In genomic region chr20:53589341-53590065, GRCh38 we compare ENCODE assay signal across 1 cellular context.
TF ChIP-seq lines count a peak whose summit lies in the region.
"Not testable (repeated sequence)": the region's sequence is repeated elsewhere in the genome, so short reads cannot be mapped to it uniquely, and the experiment has no call there.

No MANE protein-coding gene starts in this region.

TF ChIP-seq in K562, 482 proteins besides CTCF, POLR2A, EP300 and RAD21 (continued from another document and continues in another):
- peak; percentile 61 for TF ChIP-seq MYC (IDR thresholded peaks at IDR 0.05; ENCODE audit: low read depth, low read length)
- not testable (repeated sequence) for TF ChIP-seq MYC (CRISPR knock-in tag; IDR thresholded peaks at IDR 0.05; ENCODE audit: borderline replicate concordance, low read depth); FOXM1 (CRISPR knock-in tag; IDR thresholded peaks at IDR 0.05; ENCODE audit: low read depth); MYBL2 (CRISPR knock-in tag; IDR thresholded peaks at IDR 0.05; ENCODE audit: borderline replicate concordance)
- peak; percentile 70 for TF ChIP-seq SMARCE1 (IDR thresholded peaks at IDR 0.05)
- TF ChIP-seq, protein P1, sequence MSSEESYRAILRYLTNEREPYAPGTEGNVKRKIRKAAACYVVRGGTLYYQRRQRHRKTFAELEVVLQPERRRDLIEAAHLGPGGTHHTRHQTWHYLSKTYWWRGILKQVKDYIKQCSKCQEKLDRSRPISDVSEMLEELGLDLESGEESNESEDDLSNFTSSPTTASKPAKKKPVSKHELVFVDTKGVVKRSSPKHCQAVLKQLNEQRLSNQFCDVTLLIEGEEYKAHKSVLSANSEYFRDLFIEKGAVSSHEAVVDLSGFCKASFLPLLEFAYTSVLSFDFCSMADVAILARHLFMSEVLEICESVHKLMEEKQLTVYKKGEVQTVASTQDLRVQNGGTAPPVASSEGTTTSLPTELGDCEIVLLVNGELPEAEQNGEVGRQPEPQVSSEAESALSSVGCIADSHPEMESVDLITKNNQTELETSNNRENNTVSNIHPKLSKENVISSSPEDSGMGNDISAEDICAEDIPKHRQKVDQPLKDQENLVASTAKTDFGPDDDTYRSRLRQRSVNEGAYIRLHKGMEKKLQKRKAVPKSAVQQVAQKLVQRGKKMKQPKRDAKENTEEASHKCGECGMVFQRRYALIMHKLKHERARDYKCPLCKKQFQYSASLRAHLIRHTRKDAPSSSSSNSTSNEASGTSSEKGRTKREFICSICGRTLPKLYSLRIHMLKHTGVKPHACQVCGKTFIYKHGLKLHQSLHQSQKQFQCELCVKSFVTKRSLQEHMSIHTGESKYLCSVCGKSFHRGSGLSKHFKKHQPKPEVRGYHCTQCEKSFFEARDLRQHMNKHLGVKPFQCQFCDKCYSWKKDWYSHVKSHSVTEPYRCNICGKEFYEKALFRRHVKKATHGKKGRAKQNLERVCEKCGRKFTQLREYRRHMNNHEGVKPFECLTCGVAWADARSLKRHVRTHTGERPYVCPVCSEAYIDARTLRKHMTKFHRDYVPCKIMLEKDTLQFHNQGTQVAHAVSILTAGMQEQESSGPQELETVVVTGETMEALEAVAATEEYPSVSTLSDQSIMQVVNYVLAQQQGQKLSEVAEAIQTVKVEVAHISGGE (CRISPR knock-in tag; IDR thresholded peaks at IDR 0.05): peak in 1 of 3 experiments; percentile 83; a peak in 2 of 6 replicates
- peak; percentile 52 for TF ChIP-seq ARID1B (IDR thresholded peaks at IDR 0.05)
- TF ChIP-seq, protein P2, sequence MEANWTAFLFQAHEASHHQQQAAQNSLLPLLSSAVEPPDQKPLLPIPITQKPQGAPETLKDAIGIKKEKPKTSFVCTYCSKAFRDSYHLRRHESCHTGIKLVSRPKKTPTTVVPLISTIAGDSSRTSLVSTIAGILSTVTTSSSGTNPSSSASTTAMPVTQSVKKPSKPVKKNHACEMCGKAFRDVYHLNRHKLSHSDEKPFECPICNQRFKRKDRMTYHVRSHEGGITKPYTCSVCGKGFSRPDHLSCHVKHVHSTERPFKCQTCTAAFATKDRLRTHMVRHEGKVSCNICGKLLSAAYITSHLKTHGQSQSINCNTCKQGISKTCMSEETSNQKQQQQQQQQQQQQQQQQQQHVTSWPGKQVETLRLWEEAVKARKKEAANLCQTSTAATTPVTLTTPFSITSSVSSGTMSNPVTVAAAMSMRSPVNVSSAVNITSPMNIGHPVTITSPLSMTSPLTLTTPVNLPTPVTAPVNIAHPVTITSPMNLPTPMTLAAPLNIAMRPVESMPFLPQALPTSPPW (CRISPR knock-in tag; IDR thresholded peaks at IDR 0.05): peak; percentile 67
- peak; percentile 57 for TF ChIP-seq EWSR1 (IDR thresholded peaks at IDR 0.05; ENCODE audit: borderline replicate concordance, low read depth, partially characterized antibody)
- peak; percentile 28; the same call in 1 of the 2 replicates for TF ChIP-seq NFRKB (IDR thresholded peaks at IDR 0.05; ENCODE audit: low read depth)
- TF ChIP-seq FOXM1 (IDR thresholded peaks at IDR 0.05; ENCODE audit: low read depth): 0 out of 2 replicates have a peak, but pooled peaks have one; percentile 25
- peak; percentile 39; the same call in 1 of the 2 replicates for TF ChIP-seq MAFF (IDR thresholded peaks at IDR 0.05; ENCODE audit: low read length)
- TF ChIP-seq, protein P3, sequence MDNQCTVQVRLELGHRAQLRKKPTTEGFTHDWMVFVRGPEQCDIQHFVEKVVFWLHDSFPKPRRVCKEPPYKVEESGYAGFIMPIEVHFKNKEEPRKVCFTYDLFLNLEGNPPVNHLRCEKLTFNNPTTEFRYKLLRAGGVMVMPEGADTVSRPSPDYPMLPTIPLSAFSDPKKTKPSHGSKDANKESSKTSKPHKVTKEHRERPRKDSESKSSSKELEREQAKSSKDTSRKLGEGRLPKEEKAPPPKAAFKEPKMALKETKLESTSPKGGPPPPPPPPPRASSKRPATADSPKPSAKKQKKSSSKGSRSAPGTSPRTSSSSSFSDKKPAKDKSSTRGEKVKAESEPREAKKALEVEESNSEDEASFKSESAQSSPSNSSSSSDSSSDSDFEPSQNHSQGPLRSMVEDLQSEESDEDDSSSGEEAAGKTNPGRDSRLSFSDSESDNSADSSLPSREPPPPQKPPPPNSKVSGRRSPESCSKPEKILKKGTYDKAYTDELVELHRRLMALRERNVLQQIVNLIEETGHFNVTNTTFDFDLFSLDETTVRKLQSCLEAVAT (IDR thresholded peaks at IDR 0.05): peak in 1 of 2 experiments; percentile 32; a peak in 1 of 4 replicates
- peak; percentile 49 for TF ChIP-seq MYBL2 (IDR thresholded peaks at IDR 0.05; ENCODE audit: low read depth)
- peak in 1 of 3 experiments; percentile 40 for TF ChIP-seq YY1 (IDR thresholded peaks at IDR 0.05; ENCODE audit: borderline replicate concordance in 1 of 3, control insufficient read depth in 1 of 3, extremely low read depth in 1 of 3, insufficient read depth in 3 of 3, insufficient read length in 1 of 3, insufficient replicate concordance in 2 of 3, low read depth in 1 of 3, low read length in 2 of 3)
- peak in 1 of 2 experiments; percentile 24; a peak in 1 of 4 replicates for TF ChIP-seq NONO (IDR thresholded peaks at IDR 0.05; ENCODE audit: low read depth in 2 of 2, low read length in 1 of 2)
- TF ChIP-seq LEF1 (IDR thresholded peaks at IDR 0.05): peak; percentile 60; the same call in 1 of the 2 replicates
- 0 out of 4 replicates have a peak, but pooled peaks of 1 of the 2 experiments have one; percentile 33 for TF ChIP-seq TBL1XR1 (IDR thresholded peaks at IDR 0.05; ENCODE audit: low read length in 2 of 2)
- peak; percentile 75 for TF ChIP-seq NFE2 (IDR thresholded peaks at IDR 0.05; ENCODE audit: low read depth)
- peak in 1 of 2 experiments; percentile 34; a peak in 1 of 4 replicates for TF ChIP-seq RCOR1 (IDR thresholded peaks at IDR 0.05; ENCODE audit: borderline replicate concordance in 1 of 2, low read depth in 2 of 2, low read length in 2 of 2)
- peak; percentile 89 for TF ChIP-seq SPI1 (IDR thresholded peaks at IDR 0.05; ENCODE audit: borderline replicate concordance, low read depth, low read length)
- TF ChIP-seq, protein P4, sequence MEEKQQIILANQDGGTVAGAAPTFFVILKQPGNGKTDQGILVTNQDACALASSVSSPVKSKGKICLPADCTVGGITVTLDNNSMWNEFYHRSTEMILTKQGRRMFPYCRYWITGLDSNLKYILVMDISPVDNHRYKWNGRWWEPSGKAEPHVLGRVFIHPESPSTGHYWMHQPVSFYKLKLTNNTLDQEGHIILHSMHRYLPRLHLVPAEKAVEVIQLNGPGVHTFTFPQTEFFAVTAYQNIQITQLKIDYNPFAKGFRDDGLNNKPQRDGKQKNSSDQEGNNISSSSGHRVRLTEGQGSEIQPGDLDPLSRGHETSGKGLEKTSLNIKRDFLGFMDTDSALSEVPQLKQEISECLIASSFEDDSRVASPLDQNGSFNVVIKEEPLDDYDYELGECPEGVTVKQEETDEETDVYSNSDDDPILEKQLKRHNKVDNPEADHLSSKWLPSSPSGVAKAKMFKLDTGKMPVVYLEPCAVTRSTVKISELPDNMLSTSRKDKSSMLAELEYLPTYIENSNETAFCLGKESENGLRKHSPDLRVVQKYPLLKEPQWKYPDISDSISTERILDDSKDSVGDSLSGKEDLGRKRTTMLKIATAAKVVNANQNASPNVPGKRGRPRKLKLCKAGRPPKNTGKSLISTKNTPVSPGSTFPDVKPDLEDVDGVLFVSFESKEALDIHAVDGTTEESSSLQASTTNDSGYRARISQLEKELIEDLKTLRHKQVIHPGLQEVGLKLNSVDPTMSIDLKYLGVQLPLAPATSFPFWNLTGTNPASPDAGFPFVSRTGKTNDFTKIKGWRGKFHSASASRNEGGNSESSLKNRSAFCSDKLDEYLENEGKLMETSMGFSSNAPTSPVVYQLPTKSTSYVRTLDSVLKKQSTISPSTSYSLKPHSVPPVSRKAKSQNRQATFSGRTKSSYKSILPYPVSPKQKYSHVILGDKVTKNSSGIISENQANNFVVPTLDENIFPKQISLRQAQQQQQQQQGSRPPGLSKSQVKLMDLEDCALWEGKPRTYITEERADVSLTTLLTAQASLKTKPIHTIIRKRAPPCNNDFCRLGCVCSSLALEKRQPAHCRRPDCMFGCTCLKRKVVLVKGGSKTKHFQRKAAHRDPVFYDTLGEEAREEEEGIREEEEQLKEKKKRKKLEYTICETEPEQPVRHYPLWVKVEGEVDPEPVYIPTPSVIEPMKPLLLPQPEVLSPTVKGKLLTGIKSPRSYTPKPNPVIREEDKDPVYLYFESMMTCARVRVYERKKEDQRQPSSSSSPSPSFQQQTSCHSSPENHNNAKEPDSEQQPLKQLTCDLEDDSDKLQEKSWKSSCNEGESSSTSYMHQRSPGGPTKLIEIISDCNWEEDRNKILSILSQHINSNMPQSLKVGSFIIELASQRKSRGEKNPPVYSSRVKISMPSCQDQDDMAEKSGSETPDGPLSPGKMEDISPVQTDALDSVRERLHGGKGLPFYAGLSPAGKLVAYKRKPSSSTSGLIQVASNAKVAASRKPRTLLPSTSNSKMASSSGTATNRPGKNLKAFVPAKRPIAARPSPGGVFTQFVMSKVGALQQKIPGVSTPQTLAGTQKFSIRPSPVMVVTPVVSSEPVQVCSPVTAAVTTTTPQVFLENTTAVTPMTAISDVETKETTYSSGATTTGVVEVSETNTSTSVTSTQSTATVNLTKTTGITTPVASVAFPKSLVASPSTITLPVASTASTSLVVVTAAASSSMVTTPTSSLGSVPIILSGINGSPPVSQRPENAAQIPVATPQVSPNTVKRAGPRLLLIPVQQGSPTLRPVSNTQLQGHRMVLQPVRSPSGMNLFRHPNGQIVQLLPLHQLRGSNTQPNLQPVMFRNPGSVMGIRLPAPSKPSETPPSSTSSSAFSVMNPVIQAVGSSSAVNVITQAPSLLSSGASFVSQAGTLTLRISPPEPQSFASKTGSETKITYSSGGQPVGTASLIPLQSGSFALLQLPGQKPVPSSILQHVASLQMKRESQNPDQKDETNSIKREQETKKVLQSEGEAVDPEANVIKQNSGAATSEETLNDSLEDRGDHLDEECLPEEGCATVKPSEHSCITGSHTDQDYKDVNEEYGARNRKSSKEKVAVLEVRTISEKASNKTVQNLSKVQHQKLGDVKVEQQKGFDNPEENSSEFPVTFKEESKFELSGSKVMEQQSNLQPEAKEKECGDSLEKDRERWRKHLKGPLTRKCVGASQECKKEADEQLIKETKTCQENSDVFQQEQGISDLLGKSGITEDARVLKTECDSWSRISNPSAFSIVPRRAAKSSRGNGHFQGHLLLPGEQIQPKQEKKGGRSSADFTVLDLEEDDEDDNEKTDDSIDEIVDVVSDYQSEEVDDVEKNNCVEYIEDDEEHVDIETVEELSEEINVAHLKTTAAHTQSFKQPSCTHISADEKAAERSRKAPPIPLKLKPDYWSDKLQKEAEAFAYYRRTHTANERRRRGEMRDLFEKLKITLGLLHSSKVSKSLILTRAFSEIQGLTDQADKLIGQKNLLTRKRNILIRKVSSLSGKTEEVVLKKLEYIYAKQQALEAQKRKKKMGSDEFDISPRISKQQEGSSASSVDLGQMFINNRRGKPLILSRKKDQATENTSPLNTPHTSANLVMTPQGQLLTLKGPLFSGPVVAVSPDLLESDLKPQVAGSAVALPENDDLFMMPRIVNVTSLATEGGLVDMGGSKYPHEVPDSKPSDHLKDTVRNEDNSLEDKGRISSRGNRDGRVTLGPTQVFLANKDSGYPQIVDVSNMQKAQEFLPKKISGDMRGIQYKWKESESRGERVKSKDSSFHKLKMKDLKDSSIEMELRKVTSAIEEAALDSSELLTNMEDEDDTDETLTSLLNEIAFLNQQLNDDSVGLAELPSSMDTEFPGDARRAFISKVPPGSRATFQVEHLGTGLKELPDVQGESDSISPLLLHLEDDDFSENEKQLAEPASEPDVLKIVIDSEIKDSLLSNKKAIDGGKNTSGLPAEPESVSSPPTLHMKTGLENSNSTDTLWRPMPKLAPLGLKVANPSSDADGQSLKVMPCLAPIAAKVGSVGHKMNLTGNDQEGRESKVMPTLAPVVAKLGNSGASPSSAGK (IDR thresholded peaks at IDR 0.05): peak; percentile 32; the same call in 1 of the 2 replicates
- 0 out of 2 replicates have a peak, but pooled peaks have one; percentile 6 for TF ChIP-seq NCOR1 (IDR thresholded peaks at IDR 0.05)
- peak; percentile 28 for TF ChIP-seq MEIS2 (IDR thresholded peaks at IDR 0.05; ENCODE audit: partially characterized antibody)
- peak; percentile 37 for TF ChIP-seq HDAC3 (IDR thresholded peaks at IDR 0.05; ENCODE audit: borderline replicate concordance, partially characterized antibody)
- 0 out of 2 replicates have a peak, but pooled peaks have one; percentile 7 for TF ChIP-seq ETV1 (tag; conservative IDR thresholded peaks at IDR 0.05; ENCODE audit: low read depth)
- TF ChIP-seq FOXK2 (conservative IDR thresholded peaks at IDR 0.05 in 1 of 2, IDR thresholded peaks at IDR 0.05 in 1 of 2; ENCODE audit: low read depth in 2 of 2): peak in 1 of 2 experiments; percentile 40; a peak in 1 of 4 replicates
- TF ChIP-seq ZNF592 (IDR thresholded peaks at IDR 0.05): peak; percentile 23; the same call in 1 of the 2 replicates
- TF ChIP-seq MAFG (tag; conservative IDR thresholded peaks at IDR 0.05): 0 out of 2 replicates have a peak, but pooled peaks have one; percentile 28
- TF ChIP-seq C11orf30 (IDR thresholded peaks at IDR 0.05; ENCODE audit: low read depth): peak; percentile 59
